In the genomic region with DNA sequence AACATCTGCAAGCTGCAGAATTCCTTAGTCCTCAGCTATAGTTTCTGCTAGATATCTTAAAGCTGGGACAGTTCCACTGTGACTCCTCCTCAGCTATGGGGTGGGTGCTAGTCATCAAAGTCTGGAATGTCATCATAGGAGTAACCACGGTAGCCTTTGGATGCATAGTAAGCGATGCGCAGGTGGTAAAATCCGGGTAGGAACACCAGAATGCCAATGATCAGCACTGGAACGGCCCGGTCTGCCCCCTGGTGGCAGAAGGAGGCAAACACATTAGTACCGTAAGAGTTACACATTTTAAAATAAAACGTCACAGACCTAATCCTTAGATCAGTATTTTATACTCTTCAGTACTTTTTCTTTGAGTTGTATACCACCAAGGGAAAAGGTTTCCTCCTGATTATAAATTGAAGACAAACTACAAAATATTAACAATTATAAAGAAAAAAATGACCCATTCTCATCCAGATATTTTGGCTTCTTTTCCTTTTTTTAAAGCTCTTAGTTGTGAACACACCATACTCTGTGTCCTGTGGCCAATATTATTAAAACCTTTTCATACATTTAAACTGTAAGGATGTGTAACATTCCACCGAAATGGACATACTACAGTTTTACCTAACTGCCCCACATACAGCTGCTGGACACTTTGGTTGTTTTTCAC, we compare ENCODE assay signal across 8 cellular contexts. TPM values are rescaled to one million over a fixed set of nuclear protein-coding genes. Genes with fewer than 3 reads are reported as not detected.
DNase-seq lines count a peak whose midpoint lies in the region; ATAC-seq and TF ChIP-seq lines count a peak whose summit lies in the region.

No MANE protein-coding gene starts in this region.

- ATAC-seq in gastroesophageal sphincter = peak; percentile 67
- ATAC-seq in HG02870 (IDR thresholded peaks at IDR 0.05; ENCODE audit: unreplicated experiment) = no peak

- no peak overlapping the region for H2AFZ ChIP-seq in Karpas-422 (ENCODE audit: low read length)

- H3K4me1 ChIP-seq in Karpas-422 (ENCODE audit: low read length) (peaks cover 3% of the 10 kb centered on the region; the same call in 1 of the 2 replicates), SJCRH30 (no peaks in the 10 kb centered on the region), gastroesophageal sphincter (peaks cover 0 to 7% (median 0%) of the 10 kb centered on the region in 3 donors), ovary (ENCODE audit: insufficient read depth) (no peaks in the 10 kb centered on the region), tibial nerve (peaks cover 0 to 22% (median 0%) of the 10 kb centered on the region in 4 donors)

- H3K4me3 ChIP-seq in GM12875 (ENCODE audit: low read depth, low read length) = no peak overlapping the region
- no peak overlapping the region for H3K4me3 ChIP-seq in Karpas-422 (ENCODE audit: low read length)
- no peak overlapping the region for H3K4me3 ChIP-seq in SJCRH30
- H3K4me3 ChIP-seq in gastroesophageal sphincter = no peak overlapping the region
- H3K4me3 ChIP-seq in ovary = no peak overlapping the region
- no peak overlapping the region for H3K4me3 ChIP-seq in tibial nerve

- H3K4me2 ChIP-seq in Karpas-422 (ENCODE audit: low read depth, low read length, poor library complexity, severe bottlenecking) = no peak overlapping the region

- H3K36me3 ChIP-seq in Karpas-422 (ENCODE audit: insufficient read depth, low read length) (peaks cover 56% of the 10 kb centered on the region), SJCRH30 (peaks cover 67% of the 10 kb centered on the region), gastroesophageal sphincter (peaks cover 0 to 94% of the 10 kb centered on the region in 2 donors), ovary (no peaks in the 10 kb centered on the region), tibial nerve (peaks cover 0 to 82% (median 0%) of the 10 kb centered on the region in 3 donors)

- TF ChIP-seq EP300 in gastroesophageal sphincter (IDR thresholded peaks at IDR 0.05) (no peak), ovary (IDR thresholded peaks at IDR 0.05) (no peak), tibial nerve (IDR thresholded peaks at IDR 0.05) (no peak)

- H3K9me3 ChIP-seq in Karpas-422 (ENCODE audit: low read length) (no peaks in the 10 kb centered on the region), SJCRH30 (replicated peaks) (no peaks in the 10 kb centered on the region), gastroesophageal sphincter (no peaks in the 10 kb centered on the region), ovary (no peaks in the 10 kb centered on the region), tibial nerve (no peaks in the 10 kb centered on the region)

- no peaks in the 10 kb centered on the region for H3K27me3 ChIP-seq in Karpas-422 (ENCODE audit: low read length)
- no peaks in the 10 kb centered on the region for H3K27me3 ChIP-seq in SJCRH30
- no peaks in the 10 kb centered on the region for H3K27me3 ChIP-seq in gastroesophageal sphincter
- H3K27me3 ChIP-seq in ovary = no peaks in the 10 kb centered on the region
- no peaks in the 10 kb centered on the region for H3K27me3 ChIP-seq in tibial nerve

- DNase-seq in Karpas-422 = peak; percentile 82
- DNase-seq in SJCRH30 = peak; percentile 50 to 75
- peak; percentile 59 for DNase-seq in activated effector memory CD4-positive, alpha-beta T cell treated with Interleukin-2 at 50 U/mL for 16 hours
- DNase-seq in ovary = peak; percentile 66 to 85 (median 81)
- DNase-seq in tibial nerve (ENCODE audit: low spot score in 2 of 2) = peak; percentile 61 to 85

- 0 out of 2 replicates have a peak, but pooled peaks cover 2% of the 10 kb centered on the region for H4K20me1 ChIP-seq in Karpas-422 (ENCODE audit: insufficient read depth, low read depth, low read length)

- no peak for TF ChIP-seq POLR2A in gastroesophageal sphincter (IDR thresholded peaks at IDR 0.05)
- no peak for TF ChIP-seq POLR2A in ovary (IDR thresholded peaks at IDR 0.05)
- TF ChIP-seq POLR2A in tibial nerve (IDR thresholded peaks at IDR 0.05) = no peak

- intact Hi-C loops in ovary (cut with DNase I) = no loop called here

- peak; percentile 78 for TF ChIP-seq CTCF in GM12875 (IDR thresholded peaks at IDR 0.05; ENCODE audit: borderline replicate concordance, insufficient read depth, low read depth, low read length)
- peak; percentile 77 to 96 (median 84) for TF ChIP-seq CTCF in gastroesophageal sphincter (IDR thresholded peaks at IDR 0.05)
- TF ChIP-seq CTCF in ovary (IDR thresholded peaks at IDR 0.05) = peak; percentile 86 to 90 (median 86)
- TF ChIP-seq CTCF in tibial nerve (IDR thresholded peaks at IDR 0.05) = peak; percentile 86 to 89 (median 88)

- no peak overlapping the region for H3K27ac ChIP-seq in Karpas-422 (ENCODE audit: low read length)
- no peak overlapping the region for H3K27ac ChIP-seq in SJCRH30
- H3K27ac ChIP-seq in gastroesophageal sphincter = peak overlapping the region in 1 of 4 donors; percentile 41
- H3K27ac ChIP-seq in ovary = no peak overlapping the region
- H3K27ac ChIP-seq in tibial nerve = no peak overlapping the region

- peaks cover 8% of the 10 kb centered on the region; the same call in 1 of the 2 replicates for H3K79me2 ChIP-seq in Karpas-422 (ENCODE audit: low read length)

- H3K9ac ChIP-seq in Karpas-422 (ENCODE audit: low read length) = no peak overlapping the region

- WGBS in gastroesophageal sphincter (ENCODE audit: low coverage in 1 of 2), 2 donors = 6 to 10% methylated on average over 8 of the region's 9 CpGs
- WGBS in ovary, 3 donors = 7 to 13% (median 10%) methylated on average over 9 of the region's 9 CpGs
- WGBS in tibial nerve, 2 donors = 12 to 13% methylated on average over 9 of the region's 9 CpGs

- no peaks in the 10 kb centered on the region for H3K9me2 ChIP-seq in Karpas-422 (replicated peaks; ENCODE audit: insufficient read depth, low read length)

RNA-seq across cellular contexts. Expression of a gene that starts 12.1 kb away (rescaled TPM):
- total RNA-seq in Karpas-422 (2014; rRNA removed; shearing (Covaris generic); ENCODE audit: low replicate concordance) = 124 and 228 TPM in 2 replicates
- 162 and 165 TPM in 2 replicates for total RNA-seq in SJCRH30 (2014; rRNA removed; shearing (Covaris generic))
- total RNA-seq in gastroesophageal sphincter (100 to 1,000 TPM in 2 of 4 donors, 10 to 100 TPM in 2; 72.6 to 108 (median 97.8) TPM), ovary (100 to 1,000 TPM in 2 of 7 donors, 10 to 100 TPM in 5; 57.7 to 119 (median 97.7) TPM), tibial nerve (10 to 100 TPM; 55.9 to 88.1 (median 84.7) TPM)
- 100 to 1,000 TPM; 124 to 194 TPM for polyA plus RNA-seq in ovary

RNA-seq across cellular contexts. Expression of a gene that starts 18.9 kb away (rescaled TPM):
- total RNA-seq in Karpas-422 (2014; rRNA removed; shearing (Covaris generic); ENCODE audit: low replicate concordance) = 99.1 and 185 TPM in 2 replicates
- total RNA-seq in SJCRH30 (2014; rRNA removed; shearing (Covaris generic)) = 431 and 450 TPM in 2 replicates
- total RNA-seq in gastroesophageal sphincter (10 to 100 TPM; 21.9 to 52.8 (median 39.2) TPM), ovary (10 to 100 TPM; 34.1 to 50.0 (median 38.8) TPM), tibial nerve (10 to 100 TPM; 28.2 to 42.8 (median 37.4) TPM)
- 10 to 100 TPM; 42.1 to 49.0 TPM for polyA plus RNA-seq in ovary

RNA-seq across cellular contexts. Expression of a gene that starts 26.0 kb away (rescaled TPM):
- 12.5 and 26.8 TPM in 2 replicates for total RNA-seq in Karpas-422 (2014; rRNA removed; shearing (Covaris generic); ENCODE audit: low replicate concordance)
- 29.1 and 30.1 TPM in 2 replicates for total RNA-seq in SJCRH30 (2014; rRNA removed; shearing (Covaris generic))
- total RNA-seq in gastroesophageal sphincter (100 to 1,000 TPM in 1 of 4 donors, 10 to 100 TPM in 3; 59.8 to 102 (median 73.9) TPM), ovary (10 to 100 TPM; 18.5 to 43.7 (median 37.6) TPM), tibial nerve (10 to 100 TPM; 29.4 to 35.0 (median 34.1) TPM)
- polyA plus RNA-seq in ovary = 10 to 100 TPM; 11.4 to 54.6 TPM
